15 cellular contexts compared by ENCODE assay signal in genomic region chr20:41645372-41645771, GRCh38.
"Had no signal": no experiment of that assay in that cellular context is flagged by ENCODE, and none has a peak within 500 bp of the region (broad histone marks: within the 10 kb centered on the region; RNA-seq: fewer than 3 reads in every experiment).

No MANE protein-coding gene starts in this region.

- H3K27ac ChIP-seq: adrenal gland, coronary artery, tibial nerve had no signal

- H3K36me3 Mint-ChIP-seq: activated naive CD8-positive, alpha-beta T cell; natural killer cell had no signal

- H3K36me3 ChIP-seq: adrenal gland, tibial nerve had no signal

- H3K4me1 ChIP-seq: tibial nerve had no signal

- H3K4me3 Mint-ChIP-seq: activated naive CD8-positive, alpha-beta T cell; endodermal cell; natural killer cell; stimulated activated naive CD8-positive, alpha-beta T cell treated with anti-CD3 and anti-CD28 coated beads, Interleukin-15, amount 100 ng/mL, for 72 hours had no signal

- H3K27ac Mint-ChIP-seq: activated naive CD8-positive, alpha-beta T cell; endodermal cell; natural killer cell; stimulated activated naive CD8-positive, alpha-beta T cell treated with anti-CD3 and anti-CD28 coated beads, Interleukin-15, amount 100 ng/mL, for 72 hours had no signal

- H3K4me1 Mint-ChIP-seq: natural killer cell; stimulated activated naive CD8-positive, alpha-beta T cell treated with anti-CD3 and anti-CD28 coated beads, Interleukin-15, amount 100 ng/mL, for 72 hours had no signal

- H3K9me3 Mint-ChIP-seq: endodermal cell; natural killer cell; stimulated activated naive CD8-positive, alpha-beta T cell treated with anti-CD3 and anti-CD28 coated beads, Interleukin-15, amount 100 ng/mL, for 72 hours had no signal

- H3K4me3 ChIP-seq: adrenal gland, coronary artery, tibial nerve had no signal

- H3K9me3 ChIP-seq: adrenal gland, tibial nerve had no signal

- DNase-seq: activated CD4-positive, alpha-beta T cell treated with anti-CD3 and anti-CD28 coated beads for 1 hour; activated T-cell treated with anti-CD3 and anti-CD28 coated beads, Interleukin-2, amount 50 U/mL, for 1 hour; adrenal gland; cerebellar nuclear complex; endodermal cell; head of caudate nucleus; hypothalamus; left ventricle myocardium superior; midbrain; natural killer cell; stimulated activated naive CD8-positive, alpha-beta T cell treated with anti-CD3 and anti-CD28 coated beads, Interleukin-15, amount 100 ng/mL, for 72 hours; T-helper 9 cell had no signal

- H3K27me3 ChIP-seq: adrenal gland, tibial nerve had no signal
